10 cellular contexts compared by ENCODE assay signal in genomic region chr10:54577682-54578081, GRCh38.
"Had no signal": no experiment of that assay in that cellular context is flagged by ENCODE, and none has a peak within 500 bp of the region (broad histone marks: within the 10 kb centered on the region; RNA-seq: fewer than 3 reads in every experiment).

No MANE protein-coding gene starts in this region.

- FAIRE-seq: HepG2, HTR-8/SVneo, K562 had no signal

- ATAC-seq: HepG2, K562 had no signal

- H3K27ac ChIP-seq: HL-60, KMS-11 had no signal

- H3K4me2 ChIP-seq: KMS-11 had no signal

- H3K9ac ChIP-seq: KMS-11 had no signal

- H3K4me3 ChIP-seq: K562 had no signal

- DNase-seq: IMR-90, Karpas-422, Kasumi-1, KBM-7, KG1 had no signal
